ENCODE assay signal across 18 cellular contexts in genomic region chr3:110301781-110302180, GRCh38.
DNase-seq lines count a peak whose midpoint lies in the region; ATAC-seq and TF ChIP-seq lines count a peak whose summit lies in the region.
"Had no signal": no experiment of that assay in that cellular context is flagged by ENCODE, and none has a peak within 500 bp of the region (broad histone marks: within the 10 kb centered on the region; RNA-seq: fewer than 3 reads in every experiment).

No MANE protein-coding gene starts in this region.

- H3K9me3 Mint-ChIP-seq in T-cell: no peaks in the 10 kb centered on the region
- H3K9me3 Mint-ChIP-seq: CD4-positive, alpha-beta memory T cell had no signal

- TF ChIP-seq CTCF in SK-N-SH (IDR thresholded peaks at IDR 0.05): no peak
- TF ChIP-seq CTCF in smooth muscle cell (IDR thresholded peaks at IDR 0.05; ENCODE audit: borderline replicate concordance, insufficient read depth, poor library complexity, severe bottlenecking): no peak

- no peak overlapping the region for H3K27ac Mint-ChIP-seq in T-cell
- H3K27ac Mint-ChIP-seq: CD4-positive, alpha-beta memory T cell had no signal

- H3K36me3 ChIP-seq in SK-N-SH (replicated peaks in 1 of 2; ENCODE audit: control insufficient read depth in 1 of 2, insufficient read depth in 2 of 2, low read length in 1 of 2) (no peaks in the 10 kb centered on the region), smooth muscle cell (ENCODE audit: low read depth) (no peaks in the 10 kb centered on the region)

- no peaks in the 10 kb centered on the region for H3K79me2 ChIP-seq in SK-N-SH (ENCODE audit: insufficient read depth)
- no peaks in the 10 kb centered on the region for H3K79me2 ChIP-seq in smooth muscle cell (ENCODE audit: low read depth)

- H2AFZ ChIP-seq in SK-N-SH (ENCODE audit: low read depth): no peak overlapping the region
- peak overlapping the region; percentile 21 for H2AFZ ChIP-seq in smooth muscle cell (ENCODE audit: low read depth)

- H3K4me1 Mint-ChIP-seq in T-cell: peaks cover 0 to 6% (median 4%) of the 10 kb centered on the region in 3 donors

- 58% methylated on average over 3 of the region's 3 CpGs for WGBS in SK-N-SH (ENCODE audit: low lambda C conversion rate)
- WGBS in smooth muscle cell (ENCODE audit: low lambda C conversion rate): 78% methylated on average over 3 of the region's 3 CpGs

- no peaks in the 10 kb centered on the region for H3K9me2 ChIP-seq in SK-N-SH

- H3K4me3 ChIP-seq in SK-N-SH (ENCODE audit: low read depth in 2 of 2, low read length in 1 of 2) (no peak overlapping the region), smooth muscle cell (no peak overlapping the region)

- no peaks in the 10 kb centered on the region for H3K27me3 Mint-ChIP-seq in T-cell
- H3K27me3 Mint-ChIP-seq: CD4-positive, alpha-beta memory T cell had no signal

- H3K9ac ChIP-seq in SK-N-SH (no peak overlapping the region), smooth muscle cell (ENCODE audit: low read depth) (no peak overlapping the region)

- DNase-seq in SK-N-SH: peak; percentile 4
- peak; percentile 92 for DNase-seq in SK-N-DZ (ENCODE audit: low spot score)
- no peak for DNase-seq in smooth muscle cell (lab: John Stamatoyannopoulos, UW; ENCODE audit: unreplicated experiment)
- DNase-seq in NOMO-1 treated with DMSO at 0.1 percent for 48 hours (lab: John Stamatoyannopoulos, UW; ENCODE audit: unreplicated experiment): no peak
- no peak for DNase-seq in amygdala (lab: John Stamatoyannopoulos, UW)
- no peak for DNase-seq in T-cell
- DNase-seq: AML-193; C1 segment of cervical spinal cord; Calu3; CD4-positive, alpha-beta memory T cell; COR-L47; DMS53; DMS79 treated with DMSO at 0.1 percent for 48 hours; GF-D8; H7; HCEC 1CT had no signal

- POLR2A ChIA-PET in SK-N-SH (lab: Yijun Ruan, JAX): no interaction called here
- POLR2A ChIA-PET in T-cell (lab: Charles Lee): no interaction called here

- H3F3A ChIP-seq in SK-N-SH (replicated peaks; ENCODE audit: insufficient read depth) (no peaks in the 10 kb centered on the region), smooth muscle cell (ENCODE audit: low read depth) (no peaks in the 10 kb centered on the region)

- CTCF ChIA-PET in SK-N-SH (lab: Yijun Ruan, JAX): interaction anchor here (1.1 kb wide), 1 partner anchor 13 kb away, joined by 4 read pairs; no protein-coding TSS in a partner anchor
- CTCF ChIA-PET in T-cell (lab: Charles Lee): interaction anchor here (0.5 to 0.7 kb wide), 4 partner anchors 13 to 567 kb away, joined by 3 read pairs; no protein-coding TSS in a partner anchor

- no peaks in the 10 kb centered on the region; a peak in 2 of 4 replicates for H3K4me1 ChIP-seq in SK-N-SH (ENCODE audit: control insufficient read depth in 1 of 2, insufficient read depth in 2 of 2, low read depth in 1 of 2, low read length in 1 of 2)
- H3K4me1 ChIP-seq in smooth muscle cell (ENCODE audit: low read depth): no peaks in the 10 kb centered on the region

- no peaks in the 10 kb centered on the region for H3K27me3 ChIP-seq in SK-N-SH (ENCODE audit: insufficient read depth)
- no peaks in the 10 kb centered on the region for H3K27me3 ChIP-seq in smooth muscle cell (ENCODE audit: low read depth)

- H3K36me3 Mint-ChIP-seq in T-cell: no peaks in the 10 kb centered on the region
- H3K36me3 Mint-ChIP-seq: CD4-positive, alpha-beta memory T cell had no signal

- H3K4me3 Mint-ChIP-seq in T-cell: no peak overlapping the region
- H3K4me3 Mint-ChIP-seq: CD4-positive, alpha-beta memory T cell had no signal

- TF ChIP-seq RAD21 in SK-N-SH (IDR thresholded peaks at IDR 0.05; ENCODE audit: low read length): 0 out of 2 replicates have a peak, but pooled peaks have one; percentile 17

- ATAC-seq in SK-N-SH treated with all-trans-retinoic acid at 6 μM for 48 hours (no peak), T-cell (replicated peaks in 1 of 4) (no peak)

- no peaks in the 10 kb centered on the region for H4K20me1 ChIP-seq in SK-N-SH (ENCODE audit: insufficient read depth)
- no peaks in the 10 kb centered on the region for H4K20me1 ChIP-seq in smooth muscle cell (ENCODE audit: low read depth)

- H3K4me2 ChIP-seq in SK-N-SH: no peak overlapping the region
- H3K4me2 ChIP-seq in smooth muscle cell: no peak overlapping the region

- peak in 1 of 2 experiments; percentile 21; a peak in 1 of 4 replicates for TF ChIP-seq EP300 in SK-N-SH (IDR thresholded peaks at IDR 0.05; ENCODE audit: borderline replicate concordance in 1 of 2, low read depth in 1 of 2, low read length in 1 of 2)

- H3K9me3 ChIP-seq in SK-N-SH (no peaks in the 10 kb centered on the region), smooth muscle cell (replicated peaks; ENCODE audit: low read depth) (no peaks in the 10 kb centered on the region)

- no peak overlapping the region for H3K27ac ChIP-seq in SK-N-SH (ENCODE audit: low read depth in 2 of 2, low read length in 1 of 2)
- no peak overlapping the region for H3K27ac ChIP-seq in smooth muscle cell (ENCODE audit: low read depth)
- H3K27ac ChIP-seq: 22Rv1 had no signal

TF ChIP-seq in SK-N-SH, 30 proteins besides CTCF, POLR2A, EP300 and RAD21:
- peak; percentile 44 for TF ChIP-seq GATA2 (CRISPR knock-in tag; IDR thresholded peaks at IDR 0.05)
- TF ChIP-seq NFIC (IDR thresholded peaks at IDR 0.05; ENCODE audit: borderline replicate concordance): no peak
- TF ChIP-seq RFX5 (IDR thresholded peaks at IDR 0.05; ENCODE audit: low read length): no peak
- peak; percentile 27; the same call in 1 of the 2 replicates for TF ChIP-seq RCOR1 (IDR thresholded peaks at IDR 0.05; ENCODE audit: low read length)
- TF ChIP-seq, protein P1, sequence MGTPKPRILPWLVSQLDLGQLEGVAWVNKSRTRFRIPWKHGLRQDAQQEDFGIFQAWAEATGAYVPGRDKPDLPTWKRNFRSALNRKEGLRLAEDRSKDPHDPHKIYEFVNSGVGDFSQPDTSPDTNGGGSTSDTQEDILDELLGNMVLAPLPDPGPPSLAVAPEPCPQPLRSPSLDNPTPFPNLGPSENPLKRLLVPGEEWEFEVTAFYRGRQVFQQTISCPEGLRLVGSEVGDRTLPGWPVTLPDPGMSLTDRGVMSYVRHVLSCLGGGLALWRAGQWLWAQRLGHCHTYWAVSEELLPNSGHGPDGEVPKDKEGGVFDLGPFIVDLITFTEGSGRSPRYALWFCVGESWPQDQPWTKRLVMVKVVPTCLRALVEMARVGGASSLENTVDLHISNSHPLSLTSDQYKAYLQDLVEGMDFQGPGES (IDR thresholded peaks at IDR 0.05; ENCODE audit: low read depth, low read length): no peak
TF ChIP-seq in SK-N-SH: peak in this region for 2.

TF ChIP-seq in SK-N-SH treated with all-trans-retinoic acid at 6 μM for 48 hours, 23 proteins besides CTCF, POLR2A, EP300 and RAD21:
- no peak for TF ChIP-seq ZFP30 (CRISPR knock-in tag; IDR thresholded peaks at IDR 0.05)
- no peak for TF ChIP-seq SNAI2 (CRISPR knock-in tag; IDR thresholded peaks at IDR 0.05)
- TF ChIP-seq TCF4 (CRISPR knock-in tag; IDR thresholded peaks at IDR 0.05; ENCODE audit: borderline replicate concordance): no peak
- TF ChIP-seq ISL1 (CRISPR knock-in tag; IDR thresholded peaks at IDR 0.05): no peak
- TF ChIP-seq ZNF70 (CRISPR knock-in tag; IDR thresholded peaks at IDR 0.05): no peak
- TF ChIP-seq ESRRG (CRISPR knock-in tag; IDR thresholded peaks at IDR 0.05): no peak
- TF ChIP-seq BACH2 (CRISPR knock-in tag; IDR thresholded peaks at IDR 0.05; ENCODE audit: borderline replicate concordance): no peak
- no peak for TF ChIP-seq CREB5 (CRISPR knock-in tag; IDR thresholded peaks at IDR 0.05; ENCODE audit: low read depth)

Comparison
In these comparisons a context has a peak if more than half of its experiments do, and no peak if none do; other contexts are left out.
1. DNase-seq: peak in SK-N-SH (single experiment) and SK-N-DZ (single experiment); none in smooth muscle cell (single experiment), NOMO-1 treated with DMSO at 0.1 percent for 48 hours (single experiment), amygdala (0 of 56) and T-cell (0 of 34).